In the genomic region with DNA sequence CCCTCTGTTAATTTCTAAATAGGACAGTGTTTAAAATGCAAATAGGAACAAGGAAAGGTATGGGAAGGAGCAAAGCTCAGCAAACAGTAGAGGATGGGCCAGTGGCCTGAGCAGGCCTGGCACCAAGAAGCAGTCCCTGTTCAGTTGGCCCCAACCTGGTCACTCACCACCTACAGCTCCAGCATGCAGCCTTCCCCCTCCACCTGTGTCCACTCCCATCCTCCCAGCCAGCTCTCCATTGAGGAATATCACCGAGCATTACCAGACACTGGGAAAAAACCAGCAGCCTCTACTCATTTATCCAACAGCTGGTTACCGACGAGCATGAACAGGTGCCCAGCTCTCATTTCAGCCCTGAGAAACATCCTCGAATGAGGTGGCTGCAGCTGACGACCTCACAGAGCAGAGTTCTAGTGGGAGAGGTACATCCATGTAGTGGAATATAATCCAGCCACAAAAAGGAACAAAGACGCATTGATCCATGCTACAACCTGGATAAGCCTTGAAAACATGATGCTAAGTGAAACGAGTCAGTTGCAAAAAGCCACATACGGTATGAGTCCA, we compare ENCODE assay signal across 23 cellular contexts. TPM values are rescaled to one million over a fixed set of nuclear protein-coding genes. Genes with fewer than 3 reads are reported as not detected.
A peak's percentile ranks its signal among the peaks of the same experiment; 100 is the strongest.
DNase-seq lines count a peak whose midpoint lies in the region; ATAC-seq and TF ChIP-seq lines count a peak whose summit lies in the region.
"Had no signal": no experiment of that assay in that cellular context is flagged by ENCODE, and none has a peak within 500 bp of the region (broad histone marks: within the 10 kb centered on the region; RNA-seq: fewer than 3 reads in every experiment).

No MANE protein-coding gene starts in this region.

- no peaks in the 10 kb centered on the region for H3K27me3 ChIP-seq in right cardiac atrium (ENCODE audit: control insufficient read depth, insufficient read depth)
- H3K27me3 ChIP-seq in body of pancreas, result no peaks in the 10 kb centered on the region
- no peaks in the 10 kb centered on the region for H3K27me3 ChIP-seq in GM23248 (replicated peaks; ENCODE audit: insufficient read depth)
- H3K27me3 ChIP-seq: neutrophil, Peyer's patch, transverse colon had no signal

- peaks cover 19% of the 10 kb centered on the region for H3K36me3 Mint-ChIP-seq in stimulated activated memory B cell treated with anti-CD40 and anti-IgM and Interleukin-4, amounts not matched to agents 10 μg/mL and 1 μg/mL and 100 μg/mL, for 72 hours
- peaks cover 12 to 36% of the 10 kb centered on the region in 2 donors for H3K36me3 Mint-ChIP-seq in activated naive CD4-positive, alpha-beta T cell treated with anti-CD3 and anti-CD28 coated beads, Interleukin-2, amount 50 U/mL, for 72 hours
- peaks cover 11% of the 10 kb centered on the region in 2 donors for H3K36me3 Mint-ChIP-seq in stimulated activated naive B cell treated with anti-CD40 and anti-IgM and Interleukin-4, amounts not matched to agents 10 μg/mL and 1 μg/mL and 100 μg/mL, for 72 hours

- intact Hi-C loops in right cardiac atrium (cut with DNase I), result no loop called here
- intact Hi-C loops in cardiac septum (cut with DNase I), result no loop called here
- intact Hi-C loops in body of pancreas (cut with DNase I), result no loop called here

- no peak overlapping the region for H3K4me3 ChIP-seq in right cardiac atrium (ENCODE audit: low read length)
- H3K4me3 ChIP-seq in body of pancreas, result no peak overlapping the region
- no peak overlapping the region for H3K4me3 ChIP-seq in GM23248
- H3K4me3 ChIP-seq: Peyer's patch, SK-N-MC, transverse colon had no signal

- no peak overlapping the region for H3K4me2 ChIP-seq in GM23248 (ENCODE audit: unreplicated experiment)

- H3K4me1 Mint-ChIP-seq in stimulated activated memory B cell treated with anti-CD40 and anti-IgM and Interleukin-4, amounts not matched to agents 10 μg/mL and 1 μg/mL and 100 μg/mL, for 72 hours, result peaks cover 50% of the 10 kb centered on the region
- peaks cover 22 to 58% of the 10 kb centered on the region in 2 donors for H3K4me1 Mint-ChIP-seq in stimulated activated naive B cell treated with anti-CD40 and anti-IgM and Interleukin-4, amounts not matched to agents 10 μg/mL and 1 μg/mL and 100 μg/mL, for 72 hours

- ATAC-seq in right cardiac atrium (no peak), body of pancreas (peak; percentile 18)
- ATAC-seq in stimulated activated memory B cell treated with anti-CD40 and anti-IgM and Interleukin-4, amounts not matched to agents 10 μg/mL and 1 μg/mL and 100 μg/mL, for 72 hours, result no peak
- no peak for ATAC-seq in activated naive CD4-positive, alpha-beta T cell treated with anti-CD3 and anti-CD28 coated beads, Interleukin-2, amount 50 U/mL, for 72 hours
- ATAC-seq in stimulated activated naive B cell treated with anti-CD40 and anti-IgM and Interleukin-4, amounts not matched to agents 10 μg/mL and 1 μg/mL and 100 μg/mL, for 72 hours (replicated peaks), result no peak
- ATAC-seq: effector memory CD8-positive, alpha-beta T cell had no signal

- H3K9me3 Mint-ChIP-seq in stimulated activated memory B cell treated with anti-CD40 and anti-IgM and Interleukin-4, amounts not matched to agents 10 μg/mL and 1 μg/mL and 100 μg/mL, for 72 hours, result no peaks in the 10 kb centered on the region
- H3K9me3 Mint-ChIP-seq in activated naive CD4-positive, alpha-beta T cell treated with anti-CD3 and anti-CD28 coated beads, Interleukin-2, amount 50 U/mL, for 72 hours, result peaks cover 12 to 19% of the 10 kb centered on the region in 2 donors
- peaks cover 3 to 8% of the 10 kb centered on the region in 2 donors for H3K9me3 Mint-ChIP-seq in stimulated activated naive B cell treated with anti-CD40 and anti-IgM and Interleukin-4, amounts not matched to agents 10 μg/mL and 1 μg/mL and 100 μg/mL, for 72 hours
- H3K9me3 Mint-ChIP-seq: activated B cell treated with CpG ODN at 0.5 μM for 24 hours; activated T-helper 17 cell treated with anti-CD3 and anti-CD28 coated beads, Interleukin-2, amount 50 U/mL, for 72 hours; effector memory CD8-positive, alpha-beta T cell; memory B cell had no signal

- H3K9me2 ChIP-seq in GM23248 (ENCODE audit: insufficient read depth), result no peaks in the 10 kb centered on the region

- WGBS in right cardiac atrium, result 93% methylated on average over 8 of the region's 8 CpGs
- 68 to 88% methylated on average over 3 to 5 of the region's 8 CpGs for WGBS in body of pancreas, 2 donors
- WGBS in GM23248 (ENCODE audit: low coverage in 1 of 2, low lambda C conversion rate in 2 of 2, missing lambda C conversion rate in 2 of 2), 2 experiments, result 92 to 99% methylated on average over 8 of the region's 8 CpGs

- no peak for DNase-seq in right cardiac atrium
- no peak for DNase-seq in cardiac septum (ENCODE audit: low spot score)
- DNase-seq in NCI-H2107 treated with DMSO at 0.1 percent for 48 hours (lab: John Stamatoyannopoulos, UW; ENCODE audit: unreplicated experiment), result peak; percentile 66
- DNase-seq in body of pancreas, result peak in 3 of 4 donors; percentile 12 to 30 (median 27)
- DNase-seq in activated naive CD4-positive, alpha-beta T cell treated with anti-CD3 and anti-CD28 coated beads, Interleukin-2, amount 50 U/mL, for 72 hours (ENCODE audit: low spot score in 2 of 2), result no peak
- DNase-seq in GM23248, result no peak
- DNase-seq in stimulated activated naive B cell treated with anti-CD40 and anti-IgM and Interleukin-4, amounts not matched to agents 10 μg/mL and 1 μg/mL and 100 μg/mL, for 72 hours, result no peak
- DNase-seq: activated B cell treated with CpG ODN at 0.5 μM for 24 hours; activated CD4-positive, alpha-beta T cell treated with anti-CD3 and anti-CD28 coated beads, Interleukin-2, amount 50 U/mL, for 4 hours; activated CD8-positive, alpha-beta memory T cell treated with anti-CD3 and anti-CD28 coated beads, Interleukin-2, amount 50 U/mL, for 4 hours; activated naive CD8-positive, alpha-beta T cell treated with anti-CD3 and anti-CD28 coated beads, Interleukin-2, amount 10 ng/mL, durations not matched to agents 7 days and 5 days; CD8-positive, alpha-beta memory T cell; effector memory CD8-positive, alpha-beta T cell; NCI-H1092 treated with DMSO at 0.1 percent for 48 hours; Peyer's patch; stimulated activated CD4-positive, alpha-beta T cell treated with anti-CD3 and anti-CD28 coated beads, Interleukin-12 subunit alpha, Interleukin-12 subunit beta, amount 100 ng/mL, for 4 hours; T-helper 9 cell; transverse colon had no signal

- H3K27ac ChIP-seq in right cardiac atrium (ENCODE audit: low read length) (peak overlapping the region; percentile 52), body of pancreas (no peak overlapping the region), GM23248 (no peak overlapping the region)
- H3K27ac ChIP-seq: neutrophil, Peyer's patch, SK-N-MC, transverse colon had no signal

- H3K9me3 ChIP-seq in right cardiac atrium (ENCODE audit: control insufficient read depth, low read length) (no peaks in the 10 kb centered on the region), body of pancreas (no peaks in the 10 kb centered on the region), GM23248 (ENCODE audit: low read depth) (no peaks in the 10 kb centered on the region)
- H3K9me3 ChIP-seq: neutrophil, Peyer's patch, transverse colon had no signal

- H3K4me3 Mint-ChIP-seq in stimulated activated memory B cell treated with anti-CD40 and anti-IgM and Interleukin-4, amounts not matched to agents 10 μg/mL and 1 μg/mL and 100 μg/mL, for 72 hours, result no peak overlapping the region
- no peak overlapping the region for H3K4me3 Mint-ChIP-seq in stimulated activated naive B cell treated with anti-CD40 and anti-IgM and Interleukin-4, amounts not matched to agents 10 μg/mL and 1 μg/mL and 100 μg/mL, for 72 hours
- H3K4me3 Mint-ChIP-seq: activated B cell treated with CpG ODN at 0.5 μM for 24 hours; activated naive CD8-positive, alpha-beta T cell treated with anti-CD3 and anti-CD28 coated beads, Interleukin-2, amount 10 ng/mL, durations not matched to agents 7 days and 5 days; CD8-positive, alpha-beta memory T cell; effector memory CD8-positive, alpha-beta T cell; memory B cell had no signal

- no peaks in the 10 kb centered on the region for H3K27me3 Mint-ChIP-seq in stimulated activated memory B cell treated with anti-CD40 and anti-IgM and Interleukin-4, amounts not matched to agents 10 μg/mL and 1 μg/mL and 100 μg/mL, for 72 hours
- no peaks in the 10 kb centered on the region for H3K27me3 Mint-ChIP-seq in stimulated activated naive B cell treated with anti-CD40 and anti-IgM and Interleukin-4, amounts not matched to agents 10 μg/mL and 1 μg/mL and 100 μg/mL, for 72 hours
- H3K27me3 Mint-ChIP-seq: activated B cell treated with CpG ODN at 0.5 μM for 24 hours; activated naive CD8-positive, alpha-beta T cell treated with anti-CD3 and anti-CD28 coated beads, Interleukin-2, amount 10 ng/mL, durations not matched to agents 7 days and 5 days; activated T-helper 17 cell treated with anti-CD3 and anti-CD28 coated beads, Interleukin-2, amount 50 U/mL, for 72 hours; CD8-positive, alpha-beta memory T cell; effector memory CD8-positive, alpha-beta T cell; memory B cell had no signal

- no peak for TF ChIP-seq CTCF in body of pancreas (IDR thresholded peaks at IDR 0.05)

- H3K79me2 ChIP-seq in GM23248 (ENCODE audit: insufficient read depth), result 0 out of 2 replicates have a peak, but pooled peaks cover 8% of the 10 kb centered on the region

- H3K9ac ChIP-seq in GM23248, result no peak overlapping the region

- peak overlapping the region; percentile 14 for H3K27ac Mint-ChIP-seq in stimulated activated memory B cell treated with anti-CD40 and anti-IgM and Interleukin-4, amounts not matched to agents 10 μg/mL and 1 μg/mL and 100 μg/mL, for 72 hours
- H3K27ac Mint-ChIP-seq in activated naive CD4-positive, alpha-beta T cell treated with anti-CD3 and anti-CD28 coated beads, Interleukin-2, amount 50 U/mL, for 72 hours, result no peak overlapping the region
- no peak overlapping the region for H3K27ac Mint-ChIP-seq in stimulated activated naive B cell treated with anti-CD40 and anti-IgM and Interleukin-4, amounts not matched to agents 10 μg/mL and 1 μg/mL and 100 μg/mL, for 72 hours
- H3K27ac Mint-ChIP-seq: activated B cell treated with CpG ODN at 0.5 μM for 24 hours; effector memory CD8-positive, alpha-beta T cell; memory B cell had no signal

- H3K36me3 ChIP-seq in body of pancreas (replicated peaks in 1 of 2; ENCODE audit: insufficient read depth in 1 of 2, low read depth in 2 of 2) (no peaks in the 10 kb centered on the region), GM23248 (ENCODE audit: low read depth) (no peaks in the 10 kb centered on the region)
- H3K36me3 ChIP-seq: neutrophil, Peyer's patch, transverse colon had no signal

- H3F3A ChIP-seq in GM23248 (ENCODE audit: insufficient read depth), result no peaks in the 10 kb centered on the region

- TF ChIP-seq POLR2A in body of pancreas (IDR thresholded peaks at IDR 0.05), result no peak

- in situ Hi-C loops in GM23248 (cut with MboI), result no loop called here

- peaks cover 13% of the 10 kb centered on the region for H3K4me1 ChIP-seq in right cardiac atrium (ENCODE audit: control insufficient read depth, insufficient read depth, low read length)
- peaks cover 19% of the 10 kb centered on the region for H3K4me1 ChIP-seq in body of pancreas
- H3K4me1 ChIP-seq in GM23248 (ENCODE audit: insufficient read depth), result no peaks in the 10 kb centered on the region
- H3K4me1 ChIP-seq: Peyer's patch had no signal

- H2AFZ ChIP-seq in GM23248, result no peak overlapping the region

- no peaks in the 10 kb centered on the region for H4K20me1 ChIP-seq in GM23248 (ENCODE audit: insufficient read depth)

RNA-seq across cellular contexts. Expression of a gene that starts 25.6 kb away (rescaled TPM):
- total RNA-seq in right cardiac atrium, result 10 to 100 TPM; 66.5 to 84.7 (median 71.8) TPM
- polyA plus RNA-seq in right cardiac atrium, result 70.0 TPM
- total RNA-seq in cardiac septum, result 90.8 TPM
- total RNA-seq in body of pancreas, result 10 to 100 TPM; 22.1 to 28.7 TPM
- 1 to 10 TPM; 8.8 to 9.7 TPM for total RNA-seq in activated naive CD4-positive, alpha-beta T cell treated with anti-CD3 and anti-CD28 coated beads, Interleukin-2, amount 50 U/mL, for 72 hours
- 71.7 and 76.0 TPM in 2 replicates for total RNA-seq in GM23248 (2014; rRNA removed; shearing (Covaris generic))
- 37.8 and 37.9 TPM in 2 replicates for polyA plus RNA-seq in GM23248 (2016; fragmentation: Nextera tagmentation; extraction: Ambion mirVana)

Comparison
In these comparisons a context has a peak if more than half of its experiments do, and no peak if none do; other contexts are left out.
1. DNase-seq: peak in NCI-H2107 treated with DMSO at 0.1 percent for 48 hours (single experiment) and body of pancreas (3 of 4); none in right cardiac atrium (0 of 3), cardiac septum (single experiment), activated naive CD4-positive, alpha-beta T cell treated with anti-CD3 and anti-CD28 coated beads, Interleukin-2, amount 50 U/mL, for 72 hours (0 of 2), GM23248 (single experiment) and stimulated activated naive B cell treated with anti-CD40 and anti-IgM and Interleukin-4, amounts not matched to agents 10 μg/mL and 1 μg/mL and 100 μg/mL, for 72 hours (single experiment).